In the genomic region with DNA sequence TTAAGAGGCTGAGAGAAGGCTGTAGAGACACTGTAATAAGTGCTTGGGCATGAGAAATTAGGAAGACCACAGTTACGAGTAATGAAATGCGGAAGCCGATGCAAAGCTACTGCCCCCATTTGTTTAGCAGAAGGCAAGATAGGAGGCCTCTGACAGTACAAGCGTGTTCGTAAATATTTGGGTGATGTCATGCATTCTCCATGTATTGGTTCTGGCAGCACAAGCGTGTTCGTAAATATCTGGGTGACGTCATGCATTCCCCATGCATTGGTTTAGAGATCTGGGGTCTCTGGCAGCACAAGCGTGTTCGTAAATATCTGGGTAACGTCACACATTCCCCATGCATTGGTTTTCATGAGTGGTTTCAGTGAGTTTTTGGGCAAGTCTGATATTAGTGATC, we compare ENCODE assay signal across 23 cellular contexts.
A peak's percentile ranks its signal among the peaks of the same experiment; 100 is the strongest.
DNase-seq lines count a peak whose midpoint lies in the region; ATAC-seq and TF ChIP-seq lines count a peak whose summit lies in the region.
"Had no signal": no experiment of that assay in that cellular context is flagged by ENCODE, and none has a peak within 500 bp of the region (broad histone marks: within the 10 kb centered on the region; RNA-seq: fewer than 3 reads in every experiment).

No MANE protein-coding gene starts in this region.

- H3K4me3 ChIP-seq in SJCRH30 (no peak overlapping the region), fibroblast of lung (replicated peaks in 1 of 4; ENCODE audit: control extremely low read depth in 1 of 4, insufficient read depth in 1 of 4, low read depth in 3 of 4, low read length in 4 of 4) (no peak overlapping the region), mesodermal cell (ENCODE audit: extremely low read depth, insufficient read depth, low read length, poor library complexity, severe bottlenecking) (no peak overlapping the region), A673 (ENCODE audit: low read depth, low read length, poor library complexity, severe bottlenecking) (no peak overlapping the region), hepatocyte (no peak overlapping the region)
- H3K4me3 ChIP-seq: A549, K562, MG63 had no signal

- no peak overlapping the region for H3K27ac Mint-ChIP-seq in activated T-helper 17 cell treated with anti-CD3 and anti-CD28 coated beads, Interleukin-2, amount 50 U/mL, for 72 hours
- H3K27ac Mint-ChIP-seq: CD8-positive, alpha-beta memory T cell had no signal

- POLR2A ChIA-PET in A673 (lab: Charles Lee; ENCODE audit: low non-redundant PET): no interaction called here

- H3K27me3 ChIP-seq in SJCRH30: no peaks in the 10 kb centered on the region
- H3K27me3 ChIP-seq in fibroblast of lung (ENCODE audit: control insufficient read depth, insufficient read depth, low read length): no peaks in the 10 kb centered on the region
- no peaks in the 10 kb centered on the region for H3K27me3 ChIP-seq in A673 (replicated peaks; ENCODE audit: insufficient read depth, low read depth, low read length, poor library complexity)
- no peaks in the 10 kb centered on the region for H3K27me3 ChIP-seq in hepatocyte
- H3K27me3 ChIP-seq: MG63 had no signal

- H3K36me3 ChIP-seq in SJCRH30 (no peaks in the 10 kb centered on the region), fibroblast of lung (ENCODE audit: control insufficient read depth, insufficient read depth, low read length) (no peaks in the 10 kb centered on the region), mesodermal cell (ENCODE audit: control insufficient read depth, insufficient read depth, low read length) (no peaks in the 10 kb centered on the region), A673 (ENCODE audit: insufficient read depth, low read length, poor library complexity, severe bottlenecking) (no peaks in the 10 kb centered on the region), hepatocyte (replicated peaks; ENCODE audit: insufficient read depth, low read depth) (no peaks in the 10 kb centered on the region)
- H3K36me3 ChIP-seq: MG63 had no signal

- H3K4me1 ChIP-seq in SJCRH30: no peaks in the 10 kb centered on the region
- no peaks in the 10 kb centered on the region for H3K4me1 ChIP-seq in fibroblast of lung (ENCODE audit: control insufficient read depth, extremely low read depth, insufficient read depth, low read length)
- H3K4me1 ChIP-seq in mesodermal cell (ENCODE audit: control insufficient read depth, insufficient read depth, low read length, poor library complexity, severe bottlenecking): no peaks in the 10 kb centered on the region
- H3K4me1 ChIP-seq in A673 (ENCODE audit: insufficient read depth, low read length, poor library complexity, severe bottlenecking): no peaks in the 10 kb centered on the region
- H3K4me1 ChIP-seq in hepatocyte (ENCODE audit: insufficient read depth): no peaks in the 10 kb centered on the region
- H3K4me1 ChIP-seq: A549 had no signal

- H3K9me3 Mint-ChIP-seq in activated T-helper 17 cell treated with anti-CD3 and anti-CD28 coated beads, Interleukin-2, amount 50 U/mL, for 72 hours: peaks cover 3% of the 10 kb centered on the region

- WGBS in mesodermal cell (ENCODE audit: insufficient coverage in 2 of 2), 2 experiments: 89 to 96% methylated on average over 9 to 11 of the region's 11 CpGs
- WGBS in hepatocyte (ENCODE audit: low lambda C conversion rate, missing lambda C conversion rate): 80% methylated on average over 11 of the region's 11 CpGs

- H3K4me2 ChIP-seq in fibroblast of lung (ENCODE audit: extremely low read depth, insufficient read depth, low read length): no peak overlapping the region
- H3K4me2 ChIP-seq in hepatocyte: no peak overlapping the region
- H3K4me2 ChIP-seq: A549, SK-N-SH had no signal

- no peak overlapping the region for H3K4me3 Mint-ChIP-seq in activated T-helper 17 cell treated with anti-CD3 and anti-CD28 coated beads, Interleukin-2, amount 50 U/mL, for 72 hours
- H3K4me3 Mint-ChIP-seq: CD8-positive, alpha-beta memory T cell had no signal

- no peak overlapping the region for H3K9ac ChIP-seq in fibroblast of lung (ENCODE audit: insufficient read depth, low read length)
- H3K9ac ChIP-seq: SK-N-SH had no signal

- H3K36me3 Mint-ChIP-seq in activated T-helper 17 cell treated with anti-CD3 and anti-CD28 coated beads, Interleukin-2, amount 50 U/mL, for 72 hours (ENCODE audit: low read depth): no peaks in the 10 kb centered on the region
- H3K36me3 Mint-ChIP-seq: CD8-positive, alpha-beta memory T cell had no signal

- CTCF ChIA-PET in A673 (lab: Charles Lee): no interaction called here

- H4K20me1 ChIP-seq in fibroblast of lung (ENCODE audit: control insufficient read depth, extremely low read depth, insufficient read depth, low read length) (no peaks in the 10 kb centered on the region), hepatocyte (ENCODE audit: insufficient read depth, poor library complexity, severe bottlenecking) (no peaks in the 10 kb centered on the region)

- BruUV-seq in A673 (replicated peaks; lab: Mats Ljungman, UMichigan): no TSS peak

- H3K9me3 ChIP-seq in SJCRH30 (replicated peaks) (no peaks in the 10 kb centered on the region), fibroblast of lung (ENCODE audit: control insufficient read depth, insufficient read depth, low read depth, low read length) (no peaks in the 10 kb centered on the region), mesodermal cell (ENCODE audit: control insufficient read depth, low read length) (peaks cover 4% of the 10 kb centered on the region), A673 (ENCODE audit: low read depth, low read length, poor library complexity, severe bottlenecking) (no peaks in the 10 kb centered on the region), hepatocyte (ENCODE audit: low read depth) (no peaks in the 10 kb centered on the region)
- H3K9me3 ChIP-seq: A549, MG63, SK-N-SH had no signal

- DNase-seq in Daoy (ENCODE audit: low read depth) (peak; percentile 34), SJCRH30 (peak; percentile 1 to 10), fibroblast of lung (ENCODE audit: low read depth in 2 of 2) (peak in 1 of 2 donors; percentile 89), AG20443 (ENCODE audit: low spot score) (no peak), A673 (ENCODE audit: low spot score) (no peak), hepatocyte (ENCODE audit: low spot score) (no peak)
- DNase-seq: AML-193; C1 segment of cervical spinal cord; Calu3; CD8-positive, alpha-beta memory T cell; DMS153; MG63; NCI-H1417; NCI-H1694 treated with DMSO at 0.1 percent for 48 hours; NCI-H2081 treated with DMSO at 0.1 percent for 48 hours; NCI-H446 treated with DMSO at 0.1 percent for 48 hours; NCI-H526 treated with DMSO at 0.1 percent for 48 hours; SHP77; SK-N-SH had no signal

- H3K79me2 ChIP-seq in fibroblast of lung (ENCODE audit: control insufficient read depth, insufficient read depth, low read length) (no peaks in the 10 kb centered on the region), hepatocyte (no peaks in the 10 kb centered on the region)

- ATAC-seq in activated T-helper 17 cell treated with anti-CD3 and anti-CD28 coated beads, Interleukin-2, amount 50 U/mL, for 72 hours (replicated peaks): no peak
- ATAC-seq: A549, K562 had no signal

- no peaks in the 10 kb centered on the region for H3K4me1 Mint-ChIP-seq in activated T-helper 17 cell treated with anti-CD3 and anti-CD28 coated beads, Interleukin-2, amount 50 U/mL, for 72 hours
- H3K4me1 Mint-ChIP-seq: CD8-positive, alpha-beta memory T cell had no signal

- no peak overlapping the region for H3K27ac ChIP-seq in SJCRH30
- H3K27ac ChIP-seq in fibroblast of lung (ENCODE audit: insufficient read depth, low read length): peak overlapping the region; percentile 20
- peak overlapping the region; percentile 45 for H3K27ac ChIP-seq in mesodermal cell (ENCODE audit: low read depth, low read length, severe bottlenecking)
- no peak overlapping the region for H3K27ac ChIP-seq in A673 (ENCODE audit: low read depth, low read length, poor library complexity, severe bottlenecking)
- H3K27ac ChIP-seq in hepatocyte: no peak overlapping the region
- H3K27ac ChIP-seq: A549 had no signal

- intact Hi-C loops in A673 (cut with micrococcal nuclease; ENCODE audit: unreplicated experiment): no loop called here

- H3K9me2 ChIP-seq in hepatocyte (replicated peaks; ENCODE audit: insufficient read depth): no peaks in the 10 kb centered on the region
- H3K9me2 ChIP-seq: SK-N-SH had no signal

- no peaks in the 10 kb centered on the region for H3K27me3 Mint-ChIP-seq in activated T-helper 17 cell treated with anti-CD3 and anti-CD28 coated beads, Interleukin-2, amount 50 U/mL, for 72 hours
- H3K27me3 Mint-ChIP-seq: CD8-positive, alpha-beta memory T cell had no signal

- TF ChIP-seq CTCF in fibroblast of lung (conservative IDR thresholded peaks at IDR 0.05 in 1 of 2, IDR thresholded peaks at IDR 0.05 in 1 of 2; ENCODE audit: low read depth in 1 of 2, low read length in 2 of 2) (no peak), A673 (conservative IDR thresholded peaks at IDR 0.05; ENCODE audit: low read depth, low read length) (no peak), hepatocyte (IDR thresholded peaks at IDR 0.05; ENCODE audit: poor library complexity) (no peak)

- H2AFZ ChIP-seq in fibroblast of lung (ENCODE audit: low read length): no peak overlapping the region
- H2AFZ ChIP-seq in hepatocyte: no peak overlapping the region

Comparison
In these comparisons a context has a peak if more than half of its experiments do, and no peak if none do; other contexts are left out.
1. DNase-seq: peak in Daoy (single experiment) and SJCRH30 (2 of 2); none in AG20443 (single experiment), A673 (single experiment) and hepatocyte (single experiment).
2. H3K27ac ChIP-seq: peak in fibroblast of lung (single experiment) and mesodermal cell (single experiment); none in SJCRH30 (single experiment), A673 (single experiment) and hepatocyte (single experiment).